Comparison of ENCODE assay signal across 11 cellular contexts in the genomic region with DNA sequence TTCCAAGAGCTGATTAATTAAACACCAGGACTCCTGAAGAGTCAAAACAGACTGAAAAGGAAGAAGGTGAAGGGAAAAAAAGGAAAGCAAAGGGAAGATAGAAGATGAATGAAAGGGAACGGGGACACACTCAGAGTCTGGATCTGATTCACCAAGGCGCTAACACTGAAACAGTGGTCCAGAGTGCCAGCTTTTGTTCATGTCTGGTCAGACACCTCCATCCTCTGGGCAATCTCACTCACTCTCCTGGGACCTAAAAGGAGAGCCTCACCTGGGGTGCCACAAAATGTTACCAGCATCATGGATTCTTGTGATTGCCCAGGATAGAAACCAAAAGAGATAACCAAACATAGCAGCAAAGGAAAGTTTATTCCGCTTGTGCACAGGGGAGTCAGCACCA.
A peak's percentile ranks its signal among the peaks of the same experiment; 100 is the strongest.
DNase-seq lines count a peak whose midpoint lies in the region; ATAC-seq and TF ChIP-seq lines count a peak whose summit lies in the region.
"Had no signal": no experiment of that assay in that cellular context is flagged by ENCODE, and none has a peak within 500 bp of the region (broad histone marks: within the 10 kb centered on the region; RNA-seq: fewer than 3 reads in every experiment).

No MANE protein-coding gene starts in this region.

- H3K27ac ChIP-seq in BLaER1 = peak overlapping the region; percentile 82
- H3K27ac ChIP-seq in tibial artery = no peak overlapping the region

- no peaks in the 10 kb centered on the region for H4K20me1 ChIP-seq in BLaER1

- H3K4me1 ChIP-seq in BLaER1 (peaks cover 38% of the 10 kb centered on the region), tibial artery (no peaks in the 10 kb centered on the region)

- no peaks in the 10 kb centered on the region for H3K27me3 Mint-ChIP-seq in activated naive CD8-positive, alpha-beta T cell treated with anti-CD3 and anti-CD28 coated beads for 36 hours
- H3K27me3 Mint-ChIP-seq: brain had no signal

- in situ Hi-C loops in G401 (cut with HindIII; ENCODE audit: low sequenced_read_pairs) = no loop called here

- no peak for TF ChIP-seq CTCF in tibial artery (IDR thresholded peaks at IDR 0.05)

- H3K27me3 ChIP-seq in BLaER1 (no peaks in the 10 kb centered on the region), tibial artery (no peaks in the 10 kb centered on the region)

- peaks cover 20% of the 10 kb centered on the region for H3K4me1 Mint-ChIP-seq in activated naive CD8-positive, alpha-beta T cell treated with anti-CD3 and anti-CD28 coated beads for 36 hours

- H3K36me3 Mint-ChIP-seq in activated naive CD8-positive, alpha-beta T cell treated with anti-CD3 and anti-CD28 coated beads for 36 hours = peaks cover 3% of the 10 kb centered on the region
- H3K36me3 Mint-ChIP-seq: brain had no signal

- intact Hi-C loops in tibial artery (cut with DNase I; ENCODE audit: low total_unique reads) = no loop called here

- ATAC-seq in GM19025 (IDR thresholded peaks at IDR 0.05; ENCODE audit: low read depth, unreplicated experiment) (peak; percentile 6), HG02623 (IDR thresholded peaks at IDR 0.05; ENCODE audit: unreplicated experiment) (no peak)
- ATAC-seq: K562 had no signal

- H3K9me3 Mint-ChIP-seq in activated naive CD8-positive, alpha-beta T cell treated with anti-CD3 and anti-CD28 coated beads for 36 hours = peaks cover 9% of the 10 kb centered on the region

- H3K9ac ChIP-seq in BLaER1 = peak overlapping the region; percentile 46; the same call in 1 of the 2 replicates

- H3K4me3 Mint-ChIP-seq in activated naive CD8-positive, alpha-beta T cell treated with anti-CD3 and anti-CD28 coated beads for 36 hours = no peak overlapping the region
- H3K4me3 Mint-ChIP-seq: brain had no signal

- DNase-seq in HT1080 (ENCODE audit: low read depth) (peak; percentile 0), tibial artery (no peak), G401 (ENCODE audit: low spot score) (no peak)
- DNase-seq in activated naive CD8-positive, alpha-beta T cell treated with anti-CD3 and anti-CD28 coated beads for 36 hours = peak; percentile 1
- no peak for DNase-seq in activated CD4-positive, CD25-positive, alpha-beta regulatory T cell treated with anti-CD3 and anti-CD28 coated beads, Interleukin-2, amount 50 U/mL, for 72 hours
- DNase-seq: Right ventricle myocardium superior had no signal

- H3K4me2 ChIP-seq in BLaER1 = peak overlapping the region; percentile 91

- H3K36me3 ChIP-seq in BLaER1 (no peaks in the 10 kb centered on the region), tibial artery (no peaks in the 10 kb centered on the region)

- H3K9me3 ChIP-seq in BLaER1 = peaks cover 43% of the 10 kb centered on the region
- H3K9me3 ChIP-seq in tibial artery = peaks cover 0 to 8% (median 7%) of the 10 kb centered on the region in 3 donors

- H3K27ac Mint-ChIP-seq in activated naive CD8-positive, alpha-beta T cell treated with anti-CD3 and anti-CD28 coated beads for 36 hours = peak overlapping the region; percentile 97
- H3K27ac Mint-ChIP-seq: brain had no signal

- H3K4me3 ChIP-seq in BLaER1 (peak overlapping the region; percentile 20; the same call in 1 of the 2 replicates), tibial artery (no peak overlapping the region)
- H3K4me3 ChIP-seq: K562 had no signal

Comparison
In these comparisons a context has a peak if more than half of its experiments do, and no peak if none do; other contexts are left out.
1. DNase-seq: peak in HT1080 (single experiment) and activated naive CD8-positive, alpha-beta T cell treated with anti-CD3 and anti-CD28 coated beads for 36 hours (single experiment); none in tibial artery (0 of 2), G401 (single experiment) and activated CD4-positive, CD25-positive, alpha-beta regulatory T cell treated with anti-CD3 and anti-CD28 coated beads, Interleukin-2, amount 50 U/mL, for 72 hours (single experiment).